Comparison of ENCODE assay signal across 11 cellular contexts in the genomic region with DNA sequence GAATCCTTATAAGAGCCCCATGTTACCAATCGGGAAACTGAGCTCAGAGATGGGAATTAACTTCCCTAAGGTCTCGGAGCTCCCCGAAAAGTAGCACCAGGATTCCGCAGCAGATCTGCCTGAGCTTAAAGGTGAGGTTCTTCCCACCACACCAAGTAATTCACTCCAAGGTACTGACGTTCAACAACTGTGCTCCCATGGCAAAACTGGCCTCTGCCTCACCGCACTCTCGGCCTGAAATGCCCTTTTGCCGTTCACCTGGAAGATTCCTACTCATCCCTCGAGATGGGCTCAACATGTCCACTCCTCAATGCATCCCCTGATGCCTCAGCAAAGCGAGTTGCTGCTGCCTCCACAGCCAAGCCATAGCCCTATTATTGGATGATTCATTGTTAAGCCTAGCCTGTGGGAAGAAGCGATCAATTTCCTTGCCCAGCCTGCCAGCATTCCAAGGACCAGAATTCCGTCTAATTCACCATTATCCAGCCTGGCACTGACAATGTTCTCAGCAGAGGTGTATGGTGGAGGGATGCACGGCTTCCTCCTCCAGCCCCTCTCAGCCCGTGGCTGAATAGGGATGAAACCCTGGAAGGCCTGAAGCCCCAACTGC. TPM values are rescaled to one million over a fixed set of nuclear protein-coding genes. Genes with fewer than 3 reads are reported as not detected.
DNase-seq lines count a peak whose midpoint lies in the region; ATAC-seq and TF ChIP-seq lines count a peak whose summit lies in the region.
"Had no signal": no experiment of that assay in that cellular context is flagged by ENCODE, and none has a peak within 500 bp of the region (broad histone marks: within the 10 kb centered on the region; RNA-seq: fewer than 3 reads in every experiment).

No MANE protein-coding gene starts in this region.

- peaks cover 36% of the 10 kb centered on the region for H3K27me3 Mint-ChIP-seq in dendritic cell treated with granulocyte-macrophage colony-stimulating factor and Interleukin-4, amounts not matched to agents 40 ng/mL and 50 ng/mL, for 4 days
- H3K27me3 Mint-ChIP-seq in type B pancreatic cell = peaks cover 13% of the 10 kb centered on the region

- H3K4me3 ChIP-seq in right atrium auricular region = no peak overlapping the region
- peak overlapping the region in 1 of 2 donors; percentile 20 for H3K4me3 ChIP-seq in muscle layer of colon (ENCODE audit: low read depth in 1 of 2, low read length in 2 of 2)

- H3K27ac Mint-ChIP-seq in dendritic cell treated with granulocyte-macrophage colony-stimulating factor and Interleukin-4, amounts not matched to agents 40 ng/mL and 50 ng/mL, for 4 days = peak overlapping the region; percentile 7
- peak overlapping the region; percentile 52 for H3K27ac Mint-ChIP-seq in type B pancreatic cell

- H3K27me3 ChIP-seq in right atrium auricular region (no peaks in the 10 kb centered on the region), muscle layer of colon (ENCODE audit: control insufficient read depth in 1 of 2, insufficient read depth in 2 of 2, low read length in 2 of 2) (no peaks in the 10 kb centered on the region)

- no peaks in the 10 kb centered on the region for H3K9me3 Mint-ChIP-seq in dendritic cell treated with granulocyte-macrophage colony-stimulating factor and Interleukin-4, amounts not matched to agents 40 ng/mL and 50 ng/mL, for 4 days
- H3K9me3 Mint-ChIP-seq in type B pancreatic cell = no peaks in the 10 kb centered on the region

- no peak for DNase-seq in right atrium auricular region (ENCODE audit: low spot score)
- no peak for DNase-seq in Right ventricle myocardium inferior (ENCODE audit: missing footprints)
- DNase-seq in type B pancreatic cell (ENCODE audit: extremely low spot score, unreplicated experiment) = no peak
- no peak for DNase-seq in D341Med (ENCODE audit: low spot score)
- DNase-seq in ureter (ENCODE audit: low spot score) = no peak
- DNase-seq: activated CD4-positive, CD25-positive, alpha-beta regulatory T cell; activated gamma-delta T cell had no signal

- ATAC-seq in Right ventricle myocardium inferior (no peak), GM18498 (IDR thresholded peaks at IDR 0.05; ENCODE audit: unreplicated experiment) (no peak)

- H3K9me3 ChIP-seq in right atrium auricular region (no peaks in the 10 kb centered on the region), muscle layer of colon (ENCODE audit: low read length) (no peaks in the 10 kb centered on the region)

- H3K27ac ChIP-seq in right atrium auricular region = peak overlapping the region; percentile 89 to 95
- peak overlapping the region; percentile 0 for H3K27ac ChIP-seq in muscle layer of colon (ENCODE audit: low read depth, low read length)
- H3K27ac ChIP-seq: parathyroid adenoma had no signal

- peaks cover 6% of the 10 kb centered on the region for H3K36me3 Mint-ChIP-seq in dendritic cell treated with granulocyte-macrophage colony-stimulating factor and Interleukin-4, amounts not matched to agents 40 ng/mL and 50 ng/mL, for 4 days (ENCODE audit: low read depth)
- H3K36me3 Mint-ChIP-seq in type B pancreatic cell = no peaks in the 10 kb centered on the region

- H3K9ac ChIP-seq in muscle layer of colon (ENCODE audit: low read length) = no peak overlapping the region
- H3K9ac ChIP-seq: parathyroid adenoma had no signal

- no peak overlapping the region for H3K4me3 Mint-ChIP-seq in dendritic cell treated with granulocyte-macrophage colony-stimulating factor and Interleukin-4, amounts not matched to agents 40 ng/mL and 50 ng/mL, for 4 days
- H3K4me3 Mint-ChIP-seq in type B pancreatic cell = peak overlapping the region; percentile 66

- peaks cover under 1% of the 10 kb centered on the region for H3K36me3 ChIP-seq in right atrium auricular region
- no peaks in the 10 kb centered on the region for H3K36me3 ChIP-seq in muscle layer of colon (ENCODE audit: insufficient read depth, low read length)

- peaks cover 0 to 43% of the 10 kb centered on the region in 2 donors for H3K4me1 ChIP-seq in right atrium auricular region
- peaks cover 41% of the 10 kb centered on the region for H3K4me1 ChIP-seq in muscle layer of colon (ENCODE audit: insufficient read depth, low read length)
- H3K4me1 ChIP-seq: parathyroid adenoma had no signal

- H3K4me1 Mint-ChIP-seq in dendritic cell treated with granulocyte-macrophage colony-stimulating factor and Interleukin-4, amounts not matched to agents 40 ng/mL and 50 ng/mL, for 4 days (ENCODE audit: low read depth) = peaks cover 44% of the 10 kb centered on the region
- peaks cover 25% of the 10 kb centered on the region for H3K4me1 Mint-ChIP-seq in type B pancreatic cell (ENCODE audit: unreplicated experiment)

- TF ChIP-seq CTCF in right atrium auricular region (IDR thresholded peaks at IDR 0.05) = no peak
- no peak for TF ChIP-seq CTCF in type B pancreatic cell (conservative IDR thresholded peaks at IDR 0.05)

- intact Hi-C loops in Right ventricle myocardium inferior (cut with DNase I) = loop anchor here (2.0 kb wide), 1 partner anchor 37 kb away; no protein-coding TSS in a partner anchor
- intact Hi-C loops in dendritic cell treated with granulocyte-macrophage colony-stimulating factor and Interleukin-4, amounts not matched to agents 40 ng/mL and 50 ng/mL, for 4 days (cut with micrococcal nuclease) = no loop called here

RNA-seq across cellular contexts. Expression of gene PLAAT3, which starts 4.2 kb away (rescaled TPM):
- total RNA-seq in right atrium auricular region = 100 to 1,000 TPM; 111 TPM
- total RNA-seq in Right ventricle myocardium inferior = 200 TPM
- total RNA-seq in type B pancreatic cell (ENCODE audit: low replicate concordance) = 55.6 and 65.4 TPM in 2 replicates
- total RNA-seq in ureter = 26.6 TPM

RNA-seq across cellular contexts. Expression of gene PLAAT2, which starts 46.9 kb away (rescaled TPM):
- total RNA-seq in right atrium auricular region = not detected
- total RNA-seq in Right ventricle myocardium inferior = 0.92 TPM
- 6.0 and 7.8 TPM in 2 replicates for total RNA-seq in type B pancreatic cell (ENCODE audit: low replicate concordance)
- 1.1 TPM for total RNA-seq in ureter
